Comparison of ENCODE assay signal across 9 cellular contexts in genomic region chr11:11786771-11787170, GRCh38. TPM values are rescaled to one million over a fixed set of nuclear protein-coding genes. Genes with fewer than 3 reads are reported as not detected.
DNase-seq lines count a peak whose midpoint lies in the region; ATAC-seq and TF ChIP-seq lines count a peak whose summit lies in the region.
"Had no signal": no experiment of that assay in that cellular context is flagged by ENCODE, and none has a peak within 500 bp of the region (broad histone marks: within the 10 kb centered on the region; RNA-seq: fewer than 3 reads in every experiment).

No MANE protein-coding gene starts in this region.

- dilution Hi-C loops in IMR-90 (cut with HindIII; ENCODE audit: low sequenced_read_pairs, unreplicated experiment): no loop called here

- intact Hi-C loops in IMR-90 (cut with micrococcal nuclease): loop anchor here (1.0 to 10.0 kb wide), 7 partner anchors 522 to 1016 kb away; partner anchors contain the start of gene ZBED5
- intact Hi-C loops in left lung (cut with DNase I): loop anchor here in 1 of 2 donors (5.0 kb wide), 1 partner anchor 749 kb away; no protein-coding TSS in a partner anchor

- H3K14ac ChIP-seq in IMR-90 (replicated peaks; ENCODE audit: low read depth, low read length): no peak overlapping the region

- no peak overlapping the region for H3K27ac ChIP-seq in IMR-90 (ENCODE audit: insufficient read depth, low read length)
- no peak overlapping the region for H3K27ac ChIP-seq in left lung

- no peak overlapping the region for H4K8ac ChIP-seq in IMR-90 (ENCODE audit: low read depth in 2 of 2, low read length in 2 of 2)

- no peaks in the 10 kb centered on the region for H4K20me1 ChIP-seq in IMR-90 (ENCODE audit: insufficient read depth, low read length)

- H3K9me3 ChIP-seq in IMR-90 (ENCODE audit: control insufficient read depth, insufficient read depth, low read length) (no peaks in the 10 kb centered on the region), left lung (no peaks in the 10 kb centered on the region)

- no peaks in the 10 kb centered on the region for H3K79me1 ChIP-seq in IMR-90 (ENCODE audit: low read depth in 1 of 2, low read length in 2 of 2)

- DNase-seq in Ammon's horn (ENCODE audit: low spot score) (peak; percentile 27), IMR-90 (peak; percentile 40), astrocyte of the hippocampus (ENCODE audit: low read depth, low spot score) (peak; percentile 54), left lung (no peak), occipital lobe (lab: John Stamatoyannopoulos, UW) (no peak), SHP77 treated with DMSO at 0.1 percent for 48 hours (lab: John Stamatoyannopoulos, UW) (no peak), NCI-H1048 (lab: John Stamatoyannopoulos, UW) (no peak)
- DNase-seq: foreskin melanocyte had no signal

- CTCF ChIA-PET in IMR-90 (lab: Yijun Ruan, JAX): interaction anchor here (0.8 to 2.5 kb wide), 10 partner anchors 11 to 1016 kb away, joined by 3 to 13 read pairs (median 4); no protein-coding TSS in a partner anchor

- POLR2A ChIA-PET in IMR-90 (lab: Charles Lee; ENCODE audit: unreplicated experiment): no interaction called here

- no peak overlapping the region for H2BK120ac ChIP-seq in IMR-90 (ENCODE audit: low read depth, low read length)

- no peak overlapping the region for H2BK5ac ChIP-seq in IMR-90 (ENCODE audit: low read depth, low read length, poor library complexity, severe bottlenecking)

- no peaks in the 10 kb centered on the region for H3K9me1 ChIP-seq in IMR-90 (ENCODE audit: insufficient read depth, low read length)

- no peak overlapping the region for H3K18ac ChIP-seq in IMR-90 (ENCODE audit: low read depth, low read length)

- H3K9ac ChIP-seq in IMR-90 (ENCODE audit: low read depth, low read length): no peak overlapping the region

- H2AK5ac ChIP-seq in IMR-90 (ENCODE audit: low read depth, low read length): no peak overlapping the region

- H3K4me1 ChIP-seq in IMR-90 (ENCODE audit: control insufficient read depth, insufficient read depth, low read length) (no peaks in the 10 kb centered on the region), left lung (no peaks in the 10 kb centered on the region)

- H3K27me3 ChIP-seq in IMR-90 (ENCODE audit: control insufficient read depth, insufficient read depth, low read length) (peaks cover 14% of the 10 kb centered on the region), left lung (no peaks in the 10 kb centered on the region)

- no peak overlapping the region for H2AFZ ChIP-seq in IMR-90 (replicated peaks; ENCODE audit: low read length, poor library complexity)

- H3K4me3 ChIP-seq in IMR-90 (ENCODE audit: insufficient read depth, low read depth, low read length): no peak overlapping the region
- no peak overlapping the region for H3K4me3 ChIP-seq in left lung

- ATAC-seq in IMR-90 (ENCODE audit: low read depth) (peak; percentile 42; the same call in 1 of the 2 replicates), left lung (peak; percentile 40), esophagus mucosa (no peak)

- no peak overlapping the region for H3K56ac ChIP-seq in IMR-90 (ENCODE audit: extremely low read depth, insufficient read depth, low read length)

- H4K91ac ChIP-seq in IMR-90 (ENCODE audit: insufficient read depth, low read depth, low read length): no peak overlapping the region

- no peak overlapping the region for H2BK15ac ChIP-seq in IMR-90 (ENCODE audit: low read depth, low read length)

- BruUV-seq in IMR-90 (replicated peaks; lab: Mats Ljungman, UMichigan): no TSS peak

- WGBS in IMR-90 (ENCODE audit: extremely low coverage in 2 of 2, insufficient read length in 1 of 2), 2 experiments: no CpG with 5 or more reads among the region's 4 CpGs

- TF ChIP-seq RAD21 in IMR-90 (IDR thresholded peaks at IDR 0.05; ENCODE audit: low read length): peak; percentile 65

- H2AK9ac ChIP-seq in IMR-90 (replicated peaks; ENCODE audit: low read depth, low read length, poor library complexity): no peak overlapping the region

- H3K36me3 ChIP-seq in IMR-90 (ENCODE audit: control insufficient read depth, insufficient read depth, low read length) (no peaks in the 10 kb centered on the region), left lung (no peaks in the 10 kb centered on the region)

- no peak overlapping the region for H3K4ac ChIP-seq in IMR-90 (ENCODE audit: low read depth, low read length)

- no peak overlapping the region for H2BK20ac ChIP-seq in IMR-90 (ENCODE audit: low read depth, low read length)

- TF ChIP-seq CTCF in IMR-90 (conservative IDR thresholded peaks at IDR 0.05; ENCODE audit: low read depth, low read length): peak; percentile 71
- peak; percentile 5 to 30 for TF ChIP-seq CTCF in left lung (IDR thresholded peaks at IDR 0.05)

- H4K5ac ChIP-seq in IMR-90 (ENCODE audit: low read depth, low read length): no peak overlapping the region

- H3K23ac ChIP-seq in IMR-90 (ENCODE audit: low read depth, low read length): no peak overlapping the region

- no peak overlapping the region for H3K4me2 ChIP-seq in IMR-90 (ENCODE audit: low read depth, low read length)

- in situ Hi-C loops in IMR-90 (cut with MboI; ENCODE audit: low sequenced_read_pairs): loop anchor here (5.0 kb wide), 3 partner anchors 759 to 994 kb away; no protein-coding TSS in a partner anchor

- no peak for TF ChIP-seq POLR2A in IMR-90 (IDR thresholded peaks at IDR 0.05; ENCODE audit: low read depth, low read length)

TF ChIP-seq in IMR-90, 13 proteins besides CTCF, POLR2A, EP300 and RAD21:
- peak; percentile 38 for TF ChIP-seq SMC3 (IDR thresholded peaks at IDR 0.05; ENCODE audit: low read depth, low read length)
- TF ChIP-seq MAZ (IDR thresholded peaks at IDR 0.05; ENCODE audit: borderline replicate concordance, low read depth, low read length): no peak
- TF ChIP-seq CEBPB (IDR thresholded peaks at IDR 0.05; ENCODE audit: low read depth, low read length): no peak
- no peak for TF ChIP-seq ELK1 (IDR thresholded peaks at IDR 0.05; ENCODE audit: borderline replicate concordance, low read depth, low read length)
- no peak for TF ChIP-seq BHLHE40 (IDR thresholded peaks at IDR 0.05; ENCODE audit: low read depth, low read length)
- TF ChIP-seq CHD1 (IDR thresholded peaks at IDR 0.05; ENCODE audit: low read depth, low read length): no peak
TF ChIP-seq in IMR-90: peak in this region for 1.

RNA-seq across cellular contexts. Expression of gene USP47, which starts 55.0 kb away (rescaled TPM):
- total RNA-seq in IMR-90 (2012; rRNA removed) (110 and 117 TPM in 2 replicates), left lung (10 to 100 TPM; 40.9 to 41.3 TPM), occipital lobe (154 TPM), esophagus mucosa (26.2 TPM)
- 12.4 and 15.0 TPM in 2 replicates for polyA plus RNA-seq in IMR-90 (2012; rRNA removed)
- polyA plus RNA-seq in IMR-90 (2012; cell fraction: cytosol; rRNA removed): 3.8 and 5.9 TPM in 2 replicates
- 5.9 and 41.8 TPM in 2 replicates for polyA plus RNA-seq in IMR-90 (2012; cell fraction: nucleus; rRNA removed; ENCODE audit: low replicate concordance)

Comparison
In these comparisons a context has a peak if more than half of its experiments do, and no peak if none do; other contexts are left out.
1. DNase-seq: peak in Ammon's horn (single experiment), IMR-90 (single experiment) and astrocyte of the hippocampus (single experiment); none in left lung (0 of 2), occipital lobe (single experiment), SHP77 treated with DMSO at 0.1 percent for 48 hours (single experiment) and NCI-H1048 (single experiment).